15 cellular contexts compared by ENCODE assay signal in the genomic region with DNA sequence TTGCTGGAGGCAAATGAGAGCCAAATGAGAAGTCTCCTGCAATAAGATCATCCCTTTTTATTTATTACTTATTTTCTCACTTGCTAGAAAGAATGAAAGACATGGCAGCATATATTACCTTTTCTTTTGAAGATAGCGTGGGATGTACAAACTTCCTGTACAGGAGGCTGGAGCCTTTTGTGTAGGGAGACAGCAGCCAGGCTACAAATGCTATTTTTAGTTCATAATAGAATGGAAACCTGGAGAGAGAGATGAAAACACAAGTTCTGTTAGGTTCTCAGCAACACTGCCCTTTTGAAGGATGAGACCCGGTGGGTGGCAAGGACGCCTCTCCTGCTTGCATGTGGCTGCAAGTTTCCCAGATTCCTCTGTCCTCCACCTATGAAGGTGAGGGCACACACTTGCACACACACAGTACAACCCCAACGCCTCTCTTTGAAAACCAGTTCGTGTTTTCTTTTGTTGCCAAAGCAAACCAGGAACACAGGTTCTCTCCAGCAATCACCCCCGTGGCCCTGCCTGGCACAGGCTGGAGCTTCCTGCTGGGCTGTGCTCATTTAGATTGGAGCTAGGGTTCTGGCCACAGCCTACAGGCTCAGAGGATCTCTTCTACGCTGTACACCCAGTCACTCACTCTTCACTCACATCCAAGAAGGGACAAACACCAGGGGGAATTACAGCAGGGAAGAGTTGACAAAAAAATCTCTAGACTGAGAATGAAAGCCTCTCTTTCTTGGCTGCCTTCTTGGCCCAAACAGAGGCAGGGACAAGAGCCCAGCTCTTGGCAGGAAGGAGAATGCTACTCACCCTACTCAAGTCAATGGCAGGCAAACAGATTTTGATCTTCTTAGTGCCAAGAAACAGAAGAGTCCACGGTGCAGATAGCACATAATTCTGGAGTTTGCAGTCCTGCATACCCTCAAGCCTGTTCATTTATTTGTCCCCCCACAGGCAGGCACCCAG. TPM values are rescaled to one million over a fixed set of nuclear protein-coding genes. Genes with fewer than 3 reads are reported as not detected.
DNase-seq lines count a peak whose midpoint lies in the region; ATAC-seq, FAIRE-seq and TF ChIP-seq lines count a peak whose summit lies in the region.
"Had no signal": no experiment of that assay in that cellular context is flagged by ENCODE, and none has a peak within 500 bp of the region (broad histone marks: within the 10 kb centered on the region; RNA-seq: fewer than 3 reads in every experiment).

No MANE protein-coding gene starts in this region.

- H3K27ac ChIP-seq in left lung: no peak overlapping the region

- POLR2A ChIA-PET in activated CD4-positive, alpha-beta T cell treated with anti-CD3 and anti-CD28 coated beads, Interleukin-2, amount 10 ng/mL, durations not matched to agents 7 days and 5 days (lab: Charles Lee): interaction anchor here (0.7 kb wide), 1 partner anchor 36 kb away, joined by 3 read pairs; no protein-coding TSS in a partner anchor

- no peaks in the 10 kb centered on the region for H3K9me3 ChIP-seq in left lung

- DNase-seq in SIG-M5 treated with dmso at 0.1 percent for 504 hours (lab: John Stamatoyannopoulos, UW; ENCODE audit: unreplicated experiment) (peak; percentile 11), SIG-M5 (lab: John Stamatoyannopoulos, UW) (no peak), bronchial epithelial cell (ENCODE audit: low read depth) (peak; percentile 13), left lung (no peak), ureter (ENCODE audit: low spot score) (peak; percentile 63), mesothelial cell of epicardium (ENCODE audit: low spot score in 2 of 2, unreplicated experiment in 2 of 2) (no peak)
- DNase-seq in activated CD4-positive, alpha-beta T cell treated with anti-CD3 and anti-CD28 coated beads, Interleukin-2, amount 10 ng/mL, durations not matched to agents 7 days and 5 days: no peak
- DNase-seq: activated CD4-positive, alpha-beta memory T cell treated with anti-CD3 and anti-CD28 coated beads for 36 hours; IMR-90; NCI-H226; stimulated activated CD4-positive, alpha-beta T cell treated with anti-CD3 and anti-CD28 coated beads, Interleukin-15, amount 100 ng/mL, for 24 hours had no signal

- FAIRE-seq in bronchial epithelial cell (lab: Jason Lieb, UNC): no peak

- no peaks in the 10 kb centered on the region for H3K4me1 Mint-ChIP-seq in activated CD4-positive, alpha-beta T cell treated with anti-CD3 and anti-CD28 coated beads, Interleukin-2, amount 10 ng/mL, durations not matched to agents 7 days and 5 days
- H3K4me1 Mint-ChIP-seq in mesothelial cell of epicardium: peaks cover 18% of the 10 kb centered on the region

- peaks cover 10% of the 10 kb centered on the region for H3K27me3 Mint-ChIP-seq in activated CD4-positive, alpha-beta T cell treated with anti-CD3 and anti-CD28 coated beads, Interleukin-2, amount 10 ng/mL, durations not matched to agents 7 days and 5 days
- peaks cover 13% of the 10 kb centered on the region for H3K27me3 Mint-ChIP-seq in mesothelial cell of epicardium (ENCODE audit: low read depth)

- H3K27ac Mint-ChIP-seq in activated CD4-positive, alpha-beta T cell treated with anti-CD3 and anti-CD28 coated beads, Interleukin-2, amount 10 ng/mL, durations not matched to agents 7 days and 5 days: no peak overlapping the region
- H3K27ac Mint-ChIP-seq in mesothelial cell of epicardium: no peak overlapping the region
- H3K27ac Mint-ChIP-seq: activated CD4-positive, alpha-beta memory T cell treated with anti-CD3 and anti-CD28 coated beads for 36 hours; activated naive CD4-positive, alpha-beta T cell treated with anti-CD3 and anti-CD28 coated beads, Interleukin-2, amount 50 U/mL, for 72 hours; natural killer cell treated with Interleukin-12 subunit alpha and Interleukin-12 subunit beta and Interleukin-15 and Interleukin-18, amount 100 ng/mL, for 72 hours had no signal

- H3K4me3 ChIP-seq in bronchial epithelial cell (ENCODE audit: low read depth, low read length) (no peak overlapping the region), left lung (no peak overlapping the region)

- intact Hi-C loops in left lung (cut with DNase I): no loop called here

- H3K9me3 Mint-ChIP-seq in activated CD4-positive, alpha-beta T cell treated with anti-CD3 and anti-CD28 coated beads, Interleukin-2, amount 10 ng/mL, durations not matched to agents 7 days and 5 days: no peaks in the 10 kb centered on the region
- H3K9me3 Mint-ChIP-seq in mesothelial cell of epicardium: no peaks in the 10 kb centered on the region
- H3K9me3 Mint-ChIP-seq: activated CD4-positive, alpha-beta memory T cell treated with anti-CD3 and anti-CD28 coated beads for 36 hours; activated naive CD4-positive, alpha-beta T cell treated with anti-CD3 and anti-CD28 coated beads, Interleukin-2, amount 50 U/mL, for 72 hours; natural killer cell treated with Interleukin-12 subunit alpha and Interleukin-12 subunit beta and Interleukin-15 and Interleukin-18, amount 100 ng/mL, for 72 hours had no signal

- H3K36me3 ChIP-seq in bronchial epithelial cell (ENCODE audit: control insufficient read depth, insufficient read depth, low read length): no peaks in the 10 kb centered on the region
- H3K36me3 ChIP-seq in left lung: no peaks in the 10 kb centered on the region

- no peaks in the 10 kb centered on the region for H3K27me3 ChIP-seq in bronchial epithelial cell (ENCODE audit: control insufficient read depth, insufficient read depth, low read length)
- no peaks in the 10 kb centered on the region for H3K27me3 ChIP-seq in left lung

- no peak for TF ChIP-seq CTCF in bronchial epithelial cell (IDR thresholded peaks at IDR 0.05; ENCODE audit: insufficient read depth, low read length, severe bottlenecking)
- no peak for TF ChIP-seq CTCF in left lung (IDR thresholded peaks at IDR 0.05)
- TF ChIP-seq CTCF in mesothelial cell of epicardium (IDR thresholded peaks at IDR 0.05; ENCODE audit: unreplicated experiment): no peak

- H3K4me3 Mint-ChIP-seq in activated CD4-positive, alpha-beta T cell treated with anti-CD3 and anti-CD28 coated beads, Interleukin-2, amount 10 ng/mL, durations not matched to agents 7 days and 5 days: no peak overlapping the region
- no peak overlapping the region for H3K4me3 Mint-ChIP-seq in mesothelial cell of epicardium
- H3K4me3 Mint-ChIP-seq: activated CD4-positive, alpha-beta memory T cell treated with anti-CD3 and anti-CD28 coated beads for 36 hours; natural killer cell treated with Interleukin-12 subunit alpha and Interleukin-12 subunit beta and Interleukin-15 and Interleukin-18, amount 100 ng/mL, for 72 hours had no signal

- no peaks in the 10 kb centered on the region for H3K4me1 ChIP-seq in left lung

- H3K36me3 Mint-ChIP-seq in activated CD4-positive, alpha-beta T cell treated with anti-CD3 and anti-CD28 coated beads, Interleukin-2, amount 10 ng/mL, durations not matched to agents 7 days and 5 days (ENCODE audit: low read depth): no peaks in the 10 kb centered on the region
- H3K36me3 Mint-ChIP-seq in mesothelial cell of epicardium: no peaks in the 10 kb centered on the region
- H3K36me3 Mint-ChIP-seq: activated CD4-positive, alpha-beta memory T cell treated with anti-CD3 and anti-CD28 coated beads for 36 hours; activated naive CD4-positive, alpha-beta T cell treated with anti-CD3 and anti-CD28 coated beads, Interleukin-2, amount 50 U/mL, for 72 hours; natural killer cell treated with Interleukin-12 subunit alpha and Interleukin-12 subunit beta and Interleukin-15 and Interleukin-18, amount 100 ng/mL, for 72 hours had no signal

- ATAC-seq in left lung (peak; percentile 89), HG02571 (IDR thresholded peaks at IDR 0.05; ENCODE audit: unreplicated experiment) (no peak)
- ATAC-seq: activated naive CD4-positive, alpha-beta T cell treated with anti-CD3 and anti-CD28 coated beads, Interleukin-2, amount 50 U/mL, for 72 hours; SK-N-SH treated with all-trans-retinoic acid at 6 μM for 48 hours had no signal

- CTCF ChIA-PET in activated CD4-positive, alpha-beta T cell treated with anti-CD3 and anti-CD28 coated beads, Interleukin-2, amount 10 ng/mL, durations not matched to agents 7 days and 5 days (lab: Charles Lee): interaction anchor here (0.9 kb wide), 1 partner anchor 13 kb away, joined by 4 read pairs; no protein-coding TSS in a partner anchor

RNA-seq across cellular contexts. Expression of a gene that starts 55.6 kb away (rescaled TPM):
- total RNA-seq in bronchial epithelial cell: 24.2 and 26.8 TPM in 2 replicates
- 10 to 100 TPM; 27.0 to 28.5 TPM for total RNA-seq in left lung
- total RNA-seq in ureter: 42.1 TPM
- total RNA-seq in activated CD4-positive, alpha-beta T cell treated with anti-CD3 and anti-CD28 coated beads, Interleukin-2, amount 10 ng/mL, durations not matched to agents 7 days and 5 days: 10 to 100 TPM; 45.0 to 58.0 TPM
- 21.9 to 22.4 TPM (median 22.0 TPM) in 3 replicates for total RNA-seq in mesothelial cell of epicardium

RNA-seq across cellular contexts. Expression of a gene that starts 59.6 kb away (rescaled TPM):
- total RNA-seq in bronchial epithelial cell (32.4 and 43.5 TPM in 2 replicates), left lung (10 to 100 TPM; 66.8 to 79.7 TPM), ureter (91.6 TPM), mesothelial cell of epicardium (70.4 to 74.2 TPM (median 72.6 TPM) in 3 replicates)
- total RNA-seq in activated CD4-positive, alpha-beta T cell treated with anti-CD3 and anti-CD28 coated beads, Interleukin-2, amount 10 ng/mL, durations not matched to agents 7 days and 5 days: 100 to 1,000 TPM; 130 to 135 TPM

Comparison
In these comparisons a context has a peak if more than half of its experiments do, and no peak if none do; other contexts are left out.
1. DNase-seq: peak in SIG-M5 treated with dmso at 0.1 percent for 504 hours (single experiment), bronchial epithelial cell (single experiment) and ureter (single experiment); none in SIG-M5 (single experiment), left lung (0 of 2), activated CD4-positive, alpha-beta T cell treated with anti-CD3 and anti-CD28 coated beads, Interleukin-2, amount 10 ng/mL, durations not matched to agents 7 days and 5 days (single experiment) and mesothelial cell of epicardium (0 of 2).